ENCODE assay signal across 8 cellular contexts in genomic region chr2:230877737-230878598, GRCh38. TPM values are rescaled to one million over a fixed set of nuclear protein-coding genes. Genes with fewer than 3 reads are reported as not detected.
DNase-seq lines count a peak whose midpoint lies in the region; ATAC-seq and TF ChIP-seq lines count a peak whose summit lies in the region.

No MANE protein-coding gene starts in this region.

- H3K36me3 Mint-ChIP-seq in CD4-positive, alpha-beta T cell (ENCODE audit: low read depth), result peaks cover 32% of the 10 kb centered on the region
- H3K36me3 Mint-ChIP-seq in activated naive CD8-positive, alpha-beta T cell, result no peaks in the 10 kb centered on the region
- H3K36me3 Mint-ChIP-seq in MCF 10A (ENCODE audit: insufficient read depth, unreplicated experiment), result no peaks in the 10 kb centered on the region

- WGBS in prostate gland, result 75% methylated on average over 20 of the region's 20 CpGs

- BruUV-seq in MCF 10A (replicated peaks; lab: Mats Ljungman, UMichigan), result no TSS peak

- H3K4me1 ChIP-seq in prostate gland (replicated peaks), result no peaks in the 10 kb centered on the region

- TF ChIP-seq POLR2A in prostate gland (IDR thresholded peaks at IDR 0.05), result no peak

- H3K4me3 ChIP-seq in prostate gland, result no peak overlapping the region

- no peak overlapping the region for H3K4me3 Mint-ChIP-seq in CD4-positive, alpha-beta T cell
- peak overlapping the region; percentile 73 for H3K4me3 Mint-ChIP-seq in activated naive CD8-positive, alpha-beta T cell
- H3K4me3 Mint-ChIP-seq in MCF 10A (ENCODE audit: unreplicated experiment), result no peak overlapping the region

- peak in 2 of 10 experiments; percentile 21 to 32 for DNase-seq in CD4-positive, alpha-beta T cell
- DNase-seq in MV-4-11 (lab: John Stamatoyannopoulos, UW) (peak; percentile 77), posterior vena cava (ENCODE audit: low spot score) (peak; percentile 54), SW 1271 (lab: John Stamatoyannopoulos, UW) (no peak), prostate gland (ENCODE audit: low spot score) (no peak), MCF 10A (ENCODE audit: unreplicated experiment) (no peak)

- no peaks in the 10 kb centered on the region for H3K27me3 Mint-ChIP-seq in CD4-positive, alpha-beta T cell
- H3K27me3 Mint-ChIP-seq in activated naive CD8-positive, alpha-beta T cell, result no peaks in the 10 kb centered on the region
- no peaks in the 10 kb centered on the region for H3K27me3 Mint-ChIP-seq in MCF 10A (ENCODE audit: insufficient read depth, unreplicated experiment)

- H3K27me3 ChIP-seq in CD4-positive, alpha-beta T cell (ENCODE audit: control insufficient read depth, insufficient read depth, low read length), result no peaks in the 10 kb centered on the region
- H3K27me3 ChIP-seq in prostate gland (replicated peaks; ENCODE audit: insufficient read depth), result no peaks in the 10 kb centered on the region

- no peak overlapping the region for H3K27ac ChIP-seq in CD4-positive, alpha-beta T cell (ENCODE audit: low read depth, low read length)
- no peak overlapping the region for H3K27ac ChIP-seq in prostate gland

- CTCF ChIA-PET in CD4-positive, alpha-beta T cell (lab: Charles Lee), result no interaction called here
- CTCF ChIA-PET in MCF 10A (lab: Yijun Ruan, JAX), result interaction anchor here (0.6 to 1.2 kb wide), 2 partner anchors 25 to 848 kb away, joined by 4 read pairs; no protein-coding TSS in a partner anchor

- POLR2A ChIA-PET in CD4-positive, alpha-beta T cell (lab: Charles Lee), result interaction anchor here (0.7 kb wide), 1 partner anchor 12 kb away, joined by 3 read pairs; no protein-coding TSS in a partner anchor
- POLR2A ChIA-PET in MCF 10A (lab: Yijun Ruan, JAX), result no interaction called here

- H3K4me1 Mint-ChIP-seq in CD4-positive, alpha-beta T cell (ENCODE audit: low read depth), result peaks cover 14% of the 10 kb centered on the region
- H3K4me1 Mint-ChIP-seq in activated naive CD8-positive, alpha-beta T cell (ENCODE audit: low read depth), result peaks cover 53% of the 10 kb centered on the region
- peaks cover 4% of the 10 kb centered on the region for H3K4me1 Mint-ChIP-seq in MCF 10A (ENCODE audit: insufficient read depth, unreplicated experiment)

- no peaks in the 10 kb centered on the region for H3K9me3 ChIP-seq in CD4-positive, alpha-beta T cell (ENCODE audit: control insufficient read depth, low read length)
- H3K9me3 ChIP-seq in prostate gland, result no peaks in the 10 kb centered on the region

- peaks cover 3 to 5% of the 10 kb centered on the region in 2 donors for H3K36me3 ChIP-seq in prostate gland

- H3K9me3 Mint-ChIP-seq in CD4-positive, alpha-beta T cell, result no peaks in the 10 kb centered on the region
- no peaks in the 10 kb centered on the region for H3K9me3 Mint-ChIP-seq in activated naive CD8-positive, alpha-beta T cell (ENCODE audit: low read depth)
- H3K9me3 Mint-ChIP-seq in MCF 10A (ENCODE audit: unreplicated experiment), result no peaks in the 10 kb centered on the region

- peak; percentile 83 for ATAC-seq in CD4-positive, alpha-beta T cell (ENCODE audit: poor library complexity)
- ATAC-seq in GM21423 (IDR thresholded peaks at IDR 0.05; ENCODE audit: unreplicated experiment), result no peak

- intact Hi-C loops in CD4-positive, alpha-beta T cell (cut with DNase I, micrococcal nuclease), result no loop called here
- intact Hi-C loops in posterior vena cava (cut with DNase I) (no loop called here), prostate gland (cut with DNase I) (no loop called here), MCF 10A (cut with micrococcal nuclease) (no loop called here)

- H3K27ac Mint-ChIP-seq in CD4-positive, alpha-beta T cell, result peak overlapping the region; percentile 70
- H3K27ac Mint-ChIP-seq in activated naive CD8-positive, alpha-beta T cell, result peak overlapping the region; percentile 90
- H3K27ac Mint-ChIP-seq in MCF 10A (ENCODE audit: low read depth, unreplicated experiment), result no peak overlapping the region

- no peak for TF ChIP-seq CTCF in CD4-positive, alpha-beta T cell (IDR thresholded peaks at IDR 0.05)
- TF ChIP-seq CTCF in prostate gland (IDR thresholded peaks at IDR 0.05), result no peak
- no peak for TF ChIP-seq CTCF in MCF 10A (IDR thresholded peaks at IDR 0.05; ENCODE audit: unreplicated experiment)

RNA-seq across cellular contexts. Expression of gene ITM2C, which starts 13.2 kb away (rescaled TPM):
- total RNA-seq in CD4-positive, alpha-beta T cell, result 10 to 100 TPM; 19.8 to 21.5 TPM
- total RNA-seq in posterior vena cava (10 to 100 TPM; 54.7 to 64.9 TPM), prostate gland (100 to 1,000 TPM; 104 to 137 TPM), MCF 10A (2022) (20.4 and 21.9 TPM in 2 replicates)

RNA-seq across cellular contexts. Expression of gene GPR55, which starts 47.1 kb away (rescaled TPM):
- 1 to 10 TPM; 2.9 to 3.8 TPM for total RNA-seq in CD4-positive, alpha-beta T cell
- total RNA-seq in posterior vena cava, result under 1 TPM; 0.14 to 0.19 TPM
- total RNA-seq in prostate gland, result 1 to 10 TPM in 1 of 2 donors, under 1 TPM in 1; 0.77 to 3.0 TPM
- not detected in 2 replicates for total RNA-seq in MCF 10A (2022)

Comparison
In these comparisons a context has a peak if more than half of its experiments do, and no peak if none do; other contexts are left out.
1. DNase-seq: peak in MV-4-11 (single experiment) and posterior vena cava (single experiment); none in SW 1271 (0 of 2), prostate gland (single experiment) and MCF 10A (single experiment).